In genomic region chr7:5693529-5693928, GRCh38 we compare ENCODE assay signal across 8 cellular contexts.
DNase-seq lines count a peak whose midpoint lies in the region; ATAC-seq and TF ChIP-seq lines count a peak whose summit lies in the region.

No MANE protein-coding gene starts in this region.

- DNase-seq in ELF-1 (ENCODE audit: low read depth, low spot score) (peak; percentile 25), KG1 (lab: John Stamatoyannopoulos, UW) (peak; percentile 63), astrocyte of the hippocampus (ENCODE audit: low read depth, low spot score) (peak; percentile 58), tibial artery (peak; percentile 54 to 80), SW 1271 (lab: John Stamatoyannopoulos, UW) (no peak), NCI-H510A treated with DMSO at 0.1 percent for 48 hours (lab: John Stamatoyannopoulos, UW) (no peak)

- intact Hi-C loops in tibial artery (cut with DNase I; ENCODE audit: low total_unique reads), result no loop called here

- H3K4me1 ChIP-seq in tibial artery, result peaks cover 15 to 98% (median 82%) of the 10 kb centered on the region in 4 donors

- no peaks in the 10 kb centered on the region for H3K27me3 ChIP-seq in layer of hippocampus (ENCODE audit: control insufficient read depth, insufficient read depth, low read length)
- H3K27me3 ChIP-seq in tibial artery, result no peaks in the 10 kb centered on the region

- H3K36me3 ChIP-seq in tibial artery, result no peaks in the 10 kb centered on the region

- peak overlapping the region; percentile 69 for H3K27ac ChIP-seq in layer of hippocampus (ENCODE audit: low read depth, low read length)
- H3K27ac ChIP-seq in tibial artery, result peak overlapping the region; percentile 87 to 92

- H3K9me3 ChIP-seq in tibial artery, result no peaks in the 10 kb centered on the region

- peak overlapping the region; percentile 47 to 49 for H3K4me3 ChIP-seq in tibial artery

- no peak for TF ChIP-seq CTCF in tibial artery (IDR thresholded peaks at IDR 0.05)

- peak; percentile 47 for ATAC-seq in GM19467 (IDR thresholded peaks at IDR 0.05; ENCODE audit: unreplicated experiment)

Comparison
In these comparisons a context has a peak if more than half of its experiments do, and no peak if none do; other contexts are left out.
1. DNase-seq: peak in ELF-1 (single experiment), KG1 (single experiment), astrocyte of the hippocampus (single experiment) and tibial artery (2 of 2); none in SW 1271 (0 of 2) and NCI-H510A treated with DMSO at 0.1 percent for 48 hours (single experiment).